ENCODE assay signal across 7 cellular contexts in the genomic region with DNA sequence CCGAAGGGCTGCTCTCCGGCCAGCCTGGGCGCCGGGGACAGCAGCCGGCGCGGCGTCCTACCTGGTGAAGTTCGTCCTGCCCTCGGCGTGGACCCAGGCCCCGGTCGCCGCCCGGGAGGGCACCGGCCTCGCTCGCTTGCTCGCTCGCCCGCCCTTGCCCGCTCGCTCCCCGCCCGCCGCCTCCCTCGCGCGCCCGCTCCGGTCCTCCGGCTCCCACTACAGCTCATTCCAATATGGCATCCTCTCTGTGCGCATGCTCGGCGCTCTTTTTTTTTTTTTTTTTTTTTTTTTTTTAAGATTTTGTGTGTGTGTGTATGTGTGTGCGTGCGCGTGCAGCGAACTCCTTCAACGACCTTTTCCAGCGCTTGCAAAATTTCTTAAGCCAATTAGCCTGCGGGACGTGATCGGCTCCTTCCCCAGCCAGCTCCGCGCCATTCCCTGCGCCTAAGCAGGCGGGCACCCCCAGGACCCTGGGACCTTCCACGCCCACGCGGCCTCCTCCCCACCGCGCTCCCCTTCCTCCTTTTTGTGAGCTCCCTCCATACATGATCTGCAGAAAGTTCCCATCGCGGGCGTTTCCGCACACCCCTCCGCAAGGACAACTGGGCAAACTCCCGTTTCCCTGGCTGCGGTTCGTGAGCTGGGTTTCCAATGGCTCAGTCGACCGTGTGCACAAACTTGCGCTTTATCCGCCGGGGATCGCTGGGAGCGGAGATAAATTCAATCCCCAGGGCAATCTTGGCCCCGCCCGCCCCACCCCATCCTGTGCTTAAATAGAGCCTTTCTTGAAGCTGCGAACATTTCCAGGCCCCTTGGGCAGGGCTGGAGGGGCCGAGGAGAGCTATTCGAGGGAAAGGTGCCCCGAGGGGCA. TPM values are rescaled to one million over a fixed set of nuclear protein-coding genes. Genes with fewer than 3 reads are reported as not detected.
DNase-seq lines count a peak whose midpoint lies in the region; ATAC-seq and TF ChIP-seq lines count a peak whose summit lies in the region.

A gene (minus strand): TSS at position 235 of the 871 bp plus-strand sequence. CDS start 29,136 bp downstream, outside the sequence.

- TF ChIP-seq POLR2A in stomach (IDR thresholded peaks at IDR 0.05), result no peak

- WGBS in stomach, 5 donors, result 1 to 2% (median 1%) methylated on average over 47 to 74 of the region's 74 CpGs

- peak within 1 kb of the TSS; percentile 63 for H3K4me3 ChIP-seq in epithelial cell of proximal tubule (ENCODE audit: low read depth, low read length)
- peak within 1 kb of the TSS; percentile 69 to 84 (median 74) for H3K4me3 ChIP-seq in stomach

- TF ChIP-seq EP300 in stomach (IDR thresholded peaks at IDR 0.05), result no peak

- no peaks in the 10 kb centered on the region for H3K36me3 ChIP-seq in stomach

- intact Hi-C loops in stomach (cut with DNase I; ENCODE audit: low total_unique reads), result loop anchor here (10.0 kb wide), 1 partner anchor 496 kb away; no protein-coding TSS in a partner anchor

- DNase-seq in NCI-H524 treated with DMSO at 0.1 percent for 48 hours (lab: John Stamatoyannopoulos, UW) (peak; percentile 14), activated T-cell treated with anti-CD3 and anti-CD28 coated beads for 48 hours (ENCODE audit: low read depth) (peak; percentile 64), epithelial cell of proximal tubule (ENCODE audit: low read depth) (no peak), midbrain (lab: John Stamatoyannopoulos, UW) (peak; percentile 63), stomach (peak; percentile 51)

- peaks cover 29 to 69% (median 63%) of the 10 kb centered on the region in 4 donors for H3K4me1 ChIP-seq in stomach

- H3K27ac ChIP-seq in stomach, result peak within 1 kb of the TSS; percentile 56 to 87 (median 80)

- peaks cover 0 to 61% (median 51%) of the 10 kb centered on the region in 3 donors for H3K27me3 ChIP-seq in stomach

- no peak for TF ChIP-seq CTCF in epithelial cell of proximal tubule (conservative IDR thresholded peaks at IDR 0.05; ENCODE audit: low read depth, low read length)
- TF ChIP-seq CTCF in stomach (IDR thresholded peaks at IDR 0.05), result no peak

- ATAC-seq in GM18498 (IDR thresholded peaks at IDR 0.05; ENCODE audit: unreplicated experiment) (peak; percentile 49), HG02840 (IDR thresholded peaks at IDR 0.05; ENCODE audit: low FRiP score, unreplicated experiment) (peak; percentile 39)

- H3K9me3 ChIP-seq in stomach, result no peaks in the 10 kb centered on the region

RNA-seq across cellular contexts. Expression of the gene that starts here (rescaled TPM):
- total RNA-seq in epithelial cell of proximal tubule, result 1.2 and 2.4 TPM in 2 replicates
- 10 to 100 TPM in 3 of 5 donors, 1 to 10 TPM in 2; 1.2 to 17.3 (median 13.4) TPM for total RNA-seq in stomach
- 1 to 10 TPM in 2 of 3 donors, under 1 TPM in 1; 0.90 to 2.9 (median 1.1) TPM for polyA plus RNA-seq in stomach
